2 cellular contexts compared by ENCODE assay signal in genomic region chr3:52537726-52538421, GRCh38.
TF ChIP-seq lines count a peak whose summit lies in the region.

No MANE protein-coding gene starts in this region.

TF ChIP-seq in SK-N-SH, 30 proteins besides CTCF, POLR2A, EP300 and RAD21 (continued from another document):
- TF ChIP-seq USF1 (IDR thresholded peaks at IDR 0.05; ENCODE audit: borderline replicate concordance, low read depth) (no peak), RXRA (IDR thresholded peaks at IDR 0.05; ENCODE audit: borderline replicate concordance, low read depth) (no peak), FOXM1 (IDR thresholded peaks at IDR 0.05; ENCODE audit: low read depth) (no peak), SMC3 (IDR thresholded peaks at IDR 0.05; ENCODE audit: low read depth, low read length) (no peak), JUND (IDR thresholded peaks at IDR 0.05) (no peak)

TF ChIP-seq in SK-N-SH treated with all-trans-retinoic acid at 6 μM for 48 hours, 23 proteins besides CTCF, POLR2A, EP300 and RAD21 (continued from another document):
- no peak for TF ChIP-seq TSHZ2 (CRISPR knock-in tag; IDR thresholded peaks at IDR 0.05)
TF ChIP-seq in SK-N-SH treated with all-trans-retinoic acid at 6 μM for 48 hours: peak in this region for 0.
